In genomic region chr11:4482445-4482844, GRCh38 we compare ENCODE assay signal across 22 cellular contexts. TPM values are rescaled to one million over a fixed set of nuclear protein-coding genes. Genes with fewer than 3 reads are reported as not detected.
DNase-seq lines count a peak whose midpoint lies in the region; ATAC-seq, FAIRE-seq and TF ChIP-seq lines count a peak whose summit lies in the region.
"Had no signal": no experiment of that assay in that cellular context is flagged by ENCODE, and none has a peak within 500 bp of the region (broad histone marks: within the 10 kb centered on the region; RNA-seq: fewer than 3 reads in every experiment).

OR52K1 (plus strand) TSS chr11:4482646; CDS start chr11:4488901, 6,255 bp downstream.

- H3K9ac ChIP-seq in astrocyte (ENCODE audit: low read length) (no peak within 1 kb of the TSS), neural progenitor cell (no peak within 1 kb of the TSS), colonic mucosa (ENCODE audit: low read depth in 2 of 2, low read length in 2 of 2) (no peak within 1 kb of the TSS)

- H3K9me3 ChIP-seq in astrocyte (ENCODE audit: insufficient read depth, low read depth, low read length) (no peaks in the 10 kb centered on the region), neural progenitor cell (ENCODE audit: low read depth) (no peaks in the 10 kb centered on the region), colonic mucosa (no peaks in the 10 kb centered on the region)
- H3K9me3 ChIP-seq: MG63 had no signal

- no peak within 1 kb of the TSS for H3K4me2 ChIP-seq in astrocyte (ENCODE audit: low read length)
- H3K4me2 ChIP-seq in neural progenitor cell: no peak within 1 kb of the TSS
- H3K4me2 ChIP-seq: GM23338 had no signal

- H3K27ac Mint-ChIP-seq in astrocyte (ENCODE audit: unreplicated experiment): peak within 1 kb of the TSS; percentile 70
- no peak within 1 kb of the TSS for H3K27ac Mint-ChIP-seq in neural progenitor cell
- H3K27ac Mint-ChIP-seq in activated CD8-positive, alpha-beta memory T cell treated with anti-CD3 and anti-CD28 coated beads, Interleukin-2, amount 10 ng/mL, durations not matched to agents 7 days and 5 days: no peak within 1 kb of the TSS
- H3K27ac Mint-ChIP-seq in stimulated activated naive CD8-positive, alpha-beta T cell treated with anti-CD3 and anti-CD28 coated beads, Interleukin-15, amount 100 ng/mL, for 72 hours: no peak within 1 kb of the TSS
- H3K27ac Mint-ChIP-seq: activated T-helper 1 cell treated with anti-CD3 and anti-CD28 coated beads, Interleukin-12 subunit alpha, Interleukin-12 subunit beta, Interleukin-2, Interleukin-4 antibody, amounts not matched to agents 30 ng/mL and 10 ng/mL and 1 ng/mL, durations not matched to agents 14 hours and 24 hours and 36 hours; CD4-positive, alpha-beta memory T cell; GM23338 had no signal

- H3K9me3 Mint-ChIP-seq in astrocyte (ENCODE audit: unreplicated experiment) (no peaks in the 10 kb centered on the region), neural progenitor cell (no peaks in the 10 kb centered on the region)
- no peaks in the 10 kb centered on the region for H3K9me3 Mint-ChIP-seq in activated CD8-positive, alpha-beta memory T cell treated with anti-CD3 and anti-CD28 coated beads, Interleukin-2, amount 10 ng/mL, durations not matched to agents 7 days and 5 days (ENCODE audit: low read depth)
- no peaks in the 10 kb centered on the region for H3K9me3 Mint-ChIP-seq in stimulated activated naive CD8-positive, alpha-beta T cell treated with anti-CD3 and anti-CD28 coated beads, Interleukin-15, amount 100 ng/mL, for 72 hours
- H3K9me3 Mint-ChIP-seq: activated T-helper 1 cell treated with anti-CD3 and anti-CD28 coated beads, Interleukin-12 subunit alpha, Interleukin-12 subunit beta, Interleukin-2, Interleukin-4 antibody, amounts not matched to agents 30 ng/mL and 10 ng/mL and 1 ng/mL, durations not matched to agents 14 hours and 24 hours and 36 hours; CD4-positive, alpha-beta memory T cell; GM23338 had no signal

- no peaks in the 10 kb centered on the region for H3F3A ChIP-seq in neural progenitor cell (ENCODE audit: low read depth)

- H3K4me1 ChIP-seq in astrocyte (ENCODE audit: insufficient read depth, low read length) (no peaks in the 10 kb centered on the region), neural progenitor cell (no peaks in the 10 kb centered on the region), colonic mucosa (no peaks in the 10 kb centered on the region)

- no peak for ATAC-seq in activated CD8-positive, alpha-beta memory T cell treated with anti-CD3 and anti-CD28 coated beads, Interleukin-2, amount 10 ng/mL, durations not matched to agents 7 days and 5 days
- no peak for ATAC-seq in stimulated activated naive CD8-positive, alpha-beta T cell treated with anti-CD3 and anti-CD28 coated beads, Interleukin-15, amount 100 ng/mL, for 72 hours
- ATAC-seq: GM23338, left colon had no signal

- CTCF ChIA-PET in activated CD8-positive, alpha-beta memory T cell treated with anti-CD3 and anti-CD28 coated beads, Interleukin-2, amount 10 ng/mL, durations not matched to agents 7 days and 5 days (lab: Charles Lee): no interaction called here

- H3K4me3 ChIP-seq in astrocyte (ENCODE audit: insufficient read depth, low read depth, low read length) (no peak within 1 kb of the TSS), neural progenitor cell (no peak within 1 kb of the TSS), colonic mucosa (no peak within 1 kb of the TSS)
- H3K4me3 ChIP-seq: GM23338, MG63 had no signal

- peaks cover 3% of the 10 kb centered on the region for H3K27me3 Mint-ChIP-seq in astrocyte (ENCODE audit: low read depth, unreplicated experiment)
- H3K27me3 Mint-ChIP-seq in neural progenitor cell (ENCODE audit: insufficient read depth, low read depth): no peaks in the 10 kb centered on the region
- peaks cover 18% of the 10 kb centered on the region for H3K27me3 Mint-ChIP-seq in activated CD8-positive, alpha-beta memory T cell treated with anti-CD3 and anti-CD28 coated beads, Interleukin-2, amount 10 ng/mL, durations not matched to agents 7 days and 5 days
- no peaks in the 10 kb centered on the region for H3K27me3 Mint-ChIP-seq in stimulated activated naive CD8-positive, alpha-beta T cell treated with anti-CD3 and anti-CD28 coated beads, Interleukin-15, amount 100 ng/mL, for 72 hours

- no peak within 1 kb of the TSS for H3K4me3 Mint-ChIP-seq in astrocyte (ENCODE audit: unreplicated experiment)
- H3K4me3 Mint-ChIP-seq in neural progenitor cell: no peak within 1 kb of the TSS
- H3K4me3 Mint-ChIP-seq in activated CD8-positive, alpha-beta memory T cell treated with anti-CD3 and anti-CD28 coated beads, Interleukin-2, amount 10 ng/mL, durations not matched to agents 7 days and 5 days: no peak within 1 kb of the TSS
- H3K4me3 Mint-ChIP-seq in stimulated activated naive CD8-positive, alpha-beta T cell treated with anti-CD3 and anti-CD28 coated beads, Interleukin-15, amount 100 ng/mL, for 72 hours: no peak within 1 kb of the TSS
- H3K4me3 Mint-ChIP-seq: activated naive CD8-positive, alpha-beta T cell; activated T-helper 1 cell treated with anti-CD3 and anti-CD28 coated beads, Interleukin-12 subunit alpha, Interleukin-12 subunit beta, Interleukin-2, Interleukin-4 antibody, amounts not matched to agents 30 ng/mL and 10 ng/mL and 1 ng/mL, durations not matched to agents 14 hours and 24 hours and 36 hours; CD4-positive, alpha-beta memory T cell; GM23338 had no signal

- H3K36me3 ChIP-seq in astrocyte (ENCODE audit: insufficient read depth, low read length) (no peaks in the 10 kb centered on the region), neural progenitor cell (no peaks in the 10 kb centered on the region), colonic mucosa (no peaks in the 10 kb centered on the region)
- H3K36me3 ChIP-seq: MG63 had no signal

- no peaks in the 10 kb centered on the region for H3K79me2 ChIP-seq in astrocyte (ENCODE audit: insufficient read depth, low read length)
- no peaks in the 10 kb centered on the region for H3K79me2 ChIP-seq in neural progenitor cell (ENCODE audit: low read depth)

- DNase-seq in CD1c-positive myeloid dendritic cell (ENCODE audit: extremely low spot score) (peak; percentile 72), MV-4-11 (lab: John Stamatoyannopoulos, UW) (peak; percentile 94), astrocyte (ENCODE audit: low read depth) (no peak), neural progenitor cell (ENCODE audit: low spot score) (peak; percentile 20), colonic mucosa (no peak)
- DNase-seq in activated CD8-positive, alpha-beta memory T cell treated with anti-CD3 and anti-CD28 coated beads, Interleukin-2, amount 10 ng/mL, durations not matched to agents 7 days and 5 days: no peak
- no peak for DNase-seq in stimulated activated naive CD8-positive, alpha-beta T cell treated with anti-CD3 and anti-CD28 coated beads, Interleukin-15, amount 100 ng/mL, for 72 hours
- DNase-seq: activated CD4-positive, alpha-beta T cell treated with anti-CD3 and anti-CD28 coated beads for 48 hours; CD4-positive, alpha-beta memory T cell; IMR-90; left colon; MG63; NCI-H187 treated with DMSO at 0.1 percent for 48 hours; NCI-H446; SW 1271 had no signal

- H3K27ac ChIP-seq in astrocyte (ENCODE audit: low read depth, low read length): no peak within 1 kb of the TSS
- no peak within 1 kb of the TSS for H3K27ac ChIP-seq in neural progenitor cell
- no peak within 1 kb of the TSS for H3K27ac ChIP-seq in colonic mucosa

- intact Hi-C loops in colonic mucosa (cut with DNase I): no loop called here

- H3K27me3 ChIP-seq in astrocyte (ENCODE audit: insufficient read depth, low read length): peaks cover 2% of the 10 kb centered on the region
- no peaks in the 10 kb centered on the region for H3K27me3 ChIP-seq in neural progenitor cell
- no peaks in the 10 kb centered on the region for H3K27me3 ChIP-seq in colonic mucosa

- H3K4me1 Mint-ChIP-seq in astrocyte (ENCODE audit: low read depth, unreplicated experiment) (peaks cover 17% of the 10 kb centered on the region), neural progenitor cell (no peaks in the 10 kb centered on the region)
- peaks cover 10% of the 10 kb centered on the region for H3K4me1 Mint-ChIP-seq in activated CD8-positive, alpha-beta memory T cell treated with anti-CD3 and anti-CD28 coated beads, Interleukin-2, amount 10 ng/mL, durations not matched to agents 7 days and 5 days
- H3K4me1 Mint-ChIP-seq in stimulated activated naive CD8-positive, alpha-beta T cell treated with anti-CD3 and anti-CD28 coated beads, Interleukin-15, amount 100 ng/mL, for 72 hours: peaks cover 9% of the 10 kb centered on the region
- H3K4me1 Mint-ChIP-seq: CD4-positive, alpha-beta memory T cell had no signal

- no peak for FAIRE-seq in astrocyte (lab: Jason Lieb, UNC)
- FAIRE-seq: GM12891, RCC 7860 had no signal

- H2AFZ ChIP-seq in astrocyte (ENCODE audit: low read depth, low read length) (no peak within 1 kb of the TSS), neural progenitor cell (replicated peaks) (no peak within 1 kb of the TSS)
- H2AFZ ChIP-seq: GM23338 had no signal

- H3K36me3 Mint-ChIP-seq in astrocyte (ENCODE audit: low read depth, unreplicated experiment) (no peaks in the 10 kb centered on the region), neural progenitor cell (no peaks in the 10 kb centered on the region)
- no peaks in the 10 kb centered on the region for H3K36me3 Mint-ChIP-seq in activated CD8-positive, alpha-beta memory T cell treated with anti-CD3 and anti-CD28 coated beads, Interleukin-2, amount 10 ng/mL, durations not matched to agents 7 days and 5 days
- H3K36me3 Mint-ChIP-seq: activated naive CD8-positive, alpha-beta T cell; CD4-positive, alpha-beta memory T cell had no signal

- H4K20me1 ChIP-seq in astrocyte (ENCODE audit: insufficient read depth, low read length) (no peaks in the 10 kb centered on the region), neural progenitor cell (ENCODE audit: low read depth) (no peaks in the 10 kb centered on the region)

- TF ChIP-seq CTCF in astrocyte (IDR thresholded peaks at IDR 0.05; ENCODE audit: insufficient read depth, low read depth, low read length) (no peak), neural progenitor cell (IDR thresholded peaks at IDR 0.05) (no peak), colonic mucosa (IDR thresholded peaks at IDR 0.05) (no peak)

RNA-seq across cellular contexts. Expression of gene OR52K1, which starts in this region (rescaled TPM):
- total RNA-seq in astrocyte: 0.14 and 0.20 TPM in 2 replicates
- total RNA-seq in neural progenitor cell (ENCODE audit: low replicate concordance): not detected in 2 replicates
- not detected for total RNA-seq in activated CD8-positive, alpha-beta memory T cell treated with anti-CD3 and anti-CD28 coated beads, Interleukin-2, amount 10 ng/mL, durations not matched to agents 7 days and 5 days
- total RNA-seq in colonic mucosa: not detected
- total RNA-seq: activated T-helper 1 cell treated with anti-CD3 and anti-CD28 coated beads, Interleukin-12 subunit alpha, Interleukin-12 subunit beta, Interleukin-2, Interleukin-4 antibody, amounts not matched to agents 30 ng/mL and 10 ng/mL and 1 ng/mL, durations not matched to agents 14 hours and 24 hours and 36 hours; CD4-positive, alpha-beta memory T cell; chondrocyte; GM23338; IMR-90; left colon; renal cortical epithelial cell had no signal

Comparison
In these comparisons a context has a peak if more than half of its experiments do, and no peak if none do; other contexts are left out.
1. Peak in DNase-seq in neural progenitor cell; RNA of the gene not detected or under 1 TPM.
2. DNase-seq: peak in CD1c-positive myeloid dendritic cell (single experiment) and MV-4-11 (single experiment); none in astrocyte (single experiment), activated CD8-positive, alpha-beta memory T cell treated with anti-CD3 and anti-CD28 coated beads, Interleukin-2, amount 10 ng/mL, durations not matched to agents 7 days and 5 days (single experiment), colonic mucosa (single experiment) and stimulated activated naive CD8-positive, alpha-beta T cell treated with anti-CD3 and anti-CD28 coated beads, Interleukin-15, amount 100 ng/mL, for 72 hours (0 of 2).